ENCODE assay signal across 27 cellular contexts in the genomic region with DNA sequence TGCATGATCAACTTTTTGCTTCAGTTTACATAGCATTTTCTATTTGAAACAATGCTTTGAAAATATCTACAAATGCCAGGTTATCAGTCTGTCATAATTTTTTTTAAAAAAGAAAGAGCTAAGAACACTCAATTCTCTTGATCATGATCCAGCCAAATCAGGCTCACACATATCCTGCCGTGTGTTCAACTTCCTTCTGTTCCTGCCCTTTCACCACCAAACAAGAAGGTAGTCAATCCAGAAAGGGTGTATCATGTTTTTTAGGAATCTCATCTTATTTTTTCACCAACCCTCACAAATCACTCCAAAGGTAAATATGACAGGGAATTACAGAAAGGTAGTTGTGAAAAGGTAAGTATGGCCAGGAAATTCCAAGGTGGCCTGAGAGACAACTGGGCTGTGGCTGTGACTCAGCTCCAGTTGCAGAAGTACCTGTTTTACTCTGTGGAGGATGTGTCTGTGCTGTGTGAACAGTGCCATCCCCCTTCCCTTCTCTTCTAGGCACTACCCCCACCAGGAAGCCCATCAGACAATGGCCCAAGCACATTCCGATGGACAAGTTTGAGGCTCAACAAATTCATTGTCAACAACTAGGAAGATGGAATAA.
DNase-seq lines count a peak whose midpoint lies in the region; ATAC-seq, FAIRE-seq and TF ChIP-seq lines count a peak whose summit lies in the region.
"Had no signal": no experiment of that assay in that cellular context is flagged by ENCODE, and none has a peak within 500 bp of the region (broad histone marks: within the 10 kb centered on the region; RNA-seq: fewer than 3 reads in every experiment).

No MANE protein-coding gene starts in this region.

- FAIRE-seq in urothelium cell line (lab: Jason Lieb, UNC) = no peak
- FAIRE-seq: A549 had no signal

- H3K27me3 Mint-ChIP-seq in stimulated activated naive CD8-positive, alpha-beta T cell treated with anti-CD3 and anti-CD28 coated beads, Interleukin-15, Interleukin-2, amounts not matched to agents 100 ng/mL and 50 ng/mL, for 24 hours = peaks cover 22% of the 10 kb centered on the region
- peaks cover 3% of the 10 kb centered on the region for H3K27me3 Mint-ChIP-seq in endothelial cell (ENCODE audit: unreplicated experiment)

- no peak for ATAC-seq in stimulated activated naive CD8-positive, alpha-beta T cell treated with anti-CD3 and anti-CD28 coated beads, Interleukin-15, Interleukin-2, amounts not matched to agents 100 U/mL and 50 U/mL, for 24 hours
- no peak for ATAC-seq in HG03280 (IDR thresholded peaks at IDR 0.05; ENCODE audit: unreplicated experiment)
- ATAC-seq: A549; activated naive CD8-positive, alpha-beta T cell treated with anti-CD3 and anti-CD28 coated beads, Interleukin-2, amount 50 U/mL, for 24 hours; left colon had no signal

- peak overlapping the region; percentile 3 for H3K27ac Mint-ChIP-seq in stimulated activated naive CD8-positive, alpha-beta T cell treated with anti-CD3 and anti-CD28 coated beads, Interleukin-15, Interleukin-2, amounts not matched to agents 100 ng/mL and 50 ng/mL, for 24 hours
- peak overlapping the region; percentile 34 for H3K27ac Mint-ChIP-seq in endothelial cell (ENCODE audit: unreplicated experiment)
- H3K27ac Mint-ChIP-seq: activated naive CD8-positive, alpha-beta T cell treated with anti-CD3 and anti-CD28 coated beads, Interleukin-2, amount 50 U/mL, for 24 hours; activated T-helper 2 cell treated with anti-CD3 and anti-CD28 coated beads, Interferon-gamma antibody, Interleukin-2, Interleukin-4, amounts not matched to agents 10 μg/mL and 5 μg/mL and 100 μg/mL, durations not matched to agents 14 hours and 24 hours and 36 hours; B cell; CD8-positive, alpha-beta memory T cell; naive B cell had no signal

- H3K36me3 Mint-ChIP-seq in stimulated activated naive CD8-positive, alpha-beta T cell treated with anti-CD3 and anti-CD28 coated beads, Interleukin-15, Interleukin-2, amounts not matched to agents 100 ng/mL and 50 ng/mL, for 24 hours (ENCODE audit: low read depth) = no peaks in the 10 kb centered on the region
- H3K36me3 Mint-ChIP-seq in endothelial cell (ENCODE audit: low read depth, unreplicated experiment) = no peaks in the 10 kb centered on the region
- H3K36me3 Mint-ChIP-seq: CD8-positive, alpha-beta memory T cell; naive B cell had no signal

- peaks cover 5% of the 10 kb centered on the region for H3K4me1 Mint-ChIP-seq in stimulated activated naive CD8-positive, alpha-beta T cell treated with anti-CD3 and anti-CD28 coated beads, Interleukin-15, Interleukin-2, amounts not matched to agents 100 ng/mL and 50 ng/mL, for 24 hours (ENCODE audit: low read depth)
- H3K4me1 Mint-ChIP-seq in endothelial cell (ENCODE audit: unreplicated experiment) = peaks cover 10% of the 10 kb centered on the region
- H3K4me1 Mint-ChIP-seq: activated naive CD8-positive, alpha-beta T cell treated with anti-CD3 and anti-CD28 coated beads, Interleukin-2, amount 50 U/mL, for 24 hours; B cell; CD8-positive, alpha-beta memory T cell; naive B cell had no signal

- DNase-seq in stimulated activated naive CD8-positive, alpha-beta T cell treated with anti-CD3 and anti-CD28 coated beads, Interleukin-15, Interleukin-2, amounts not matched to agents 100 U/mL and 50 U/mL, for 24 hours = no peak
- DNase-seq in endothelial cell (ENCODE audit: low spot score) = no peak
- peak; percentile 87 for DNase-seq in islet precursor cell
- DNase-seq in urothelium cell line (ENCODE audit: low spot score) = peak; percentile 32
- no peak for DNase-seq in NOMO-1 treated with DMSO at 0.1 percent for 48 hours (lab: John Stamatoyannopoulos, UW; ENCODE audit: unreplicated experiment)
- no peak for DNase-seq in NCI-H1105 treated with DMSO at 0.1 percent for 48 hours (lab: John Stamatoyannopoulos, UW)
- DNase-seq: activated CD4-positive, alpha-beta T cell treated with anti-CD3 and anti-CD28 coated beads, Interleukin-2, amount 50 U/mL, for 1 hour; activated naive CD8-positive, alpha-beta T cell treated with anti-CD3 and anti-CD28 coated beads, Interleukin-2, amount 50 U/mL, for 24 hours; CD8-positive, alpha-beta memory T cell; DMS53; effector CD8-positive, alpha-beta T cell; GDM1; H9; Kasumi-1; left colon; mesenchymal stem cell; naive B cell; NCI-H187; NCI-H526 treated with DMSO at 0.1 percent for 48 hours; nucleus accumbens; stimulated activated CD4-positive, alpha-beta T cell treated with anti-CD3 and anti-CD28 coated beads, Interleukin-1b, Interleukin-23, amount 100 ng/mL, for 48 hours; WERI-Rb-1 had no signal

- TF ChIP-seq CTCF in endothelial cell (IDR thresholded peaks at IDR 0.05; ENCODE audit: unreplicated experiment) = no peak

- H3K4me3 Mint-ChIP-seq in stimulated activated naive CD8-positive, alpha-beta T cell treated with anti-CD3 and anti-CD28 coated beads, Interleukin-15, Interleukin-2, amounts not matched to agents 100 ng/mL and 50 ng/mL, for 24 hours = no peak overlapping the region
- no peak overlapping the region for H3K4me3 Mint-ChIP-seq in endothelial cell (ENCODE audit: unreplicated experiment)
- H3K4me3 Mint-ChIP-seq: activated naive CD8-positive, alpha-beta T cell treated with anti-CD3 and anti-CD28 coated beads, Interleukin-2, amount 50 U/mL, for 24 hours; B cell; CD8-positive, alpha-beta memory T cell; H9; naive B cell had no signal

- peaks cover 6% of the 10 kb centered on the region for H3K9me3 Mint-ChIP-seq in stimulated activated naive CD8-positive, alpha-beta T cell treated with anti-CD3 and anti-CD28 coated beads, Interleukin-15, Interleukin-2, amounts not matched to agents 100 ng/mL and 50 ng/mL, for 24 hours
- no peaks in the 10 kb centered on the region for H3K9me3 Mint-ChIP-seq in endothelial cell (ENCODE audit: unreplicated experiment)
- H3K9me3 Mint-ChIP-seq: activated naive CD8-positive, alpha-beta T cell treated with anti-CD3 and anti-CD28 coated beads, Interleukin-2, amount 50 U/mL, for 24 hours; activated T-helper 2 cell treated with anti-CD3 and anti-CD28 coated beads, Interferon-gamma antibody, Interleukin-2, Interleukin-4, amounts not matched to agents 10 μg/mL and 5 μg/mL and 100 μg/mL, durations not matched to agents 14 hours and 24 hours and 36 hours; H9; naive B cell had no signal

Comparison
In these comparisons a context has a peak if more than half of its experiments do, and no peak if none do; other contexts are left out.
1. DNase-seq: peak in islet precursor cell (single experiment) and urothelium cell line (single experiment); none in stimulated activated naive CD8-positive, alpha-beta T cell treated with anti-CD3 and anti-CD28 coated beads, Interleukin-15, Interleukin-2, amounts not matched to agents 100 U/mL and 50 U/mL, for 24 hours (single experiment), endothelial cell (single experiment), NOMO-1 treated with DMSO at 0.1 percent for 48 hours (single experiment) and NCI-H1105 treated with DMSO at 0.1 percent for 48 hours (single experiment).